Comparison of ENCODE assay signal across 9 cellular contexts in genomic region chr4:133152801-133153526, GRCh38. TPM values are rescaled to one million over a fixed set of nuclear protein-coding genes. Genes with fewer than 3 reads are reported as not detected.
DNase-seq lines count a peak whose midpoint lies in the region; ATAC-seq lines count a peak whose summit lies in the region.
"Had no signal": no experiment of that assay in that cellular context is flagged by ENCODE, and none has a peak within 500 bp of the region (broad histone marks: within the 10 kb centered on the region; RNA-seq: fewer than 3 reads in every experiment).

No MANE protein-coding gene starts in this region.

- H3K27ac ChIP-seq in cingulate gyrus (ENCODE audit: low read depth, low read length) = peak overlapping the region; percentile 92
- H3K27ac ChIP-seq in mesodermal cell (ENCODE audit: low read depth, low read length, severe bottlenecking) = no peak overlapping the region
- peak overlapping the region; percentile 34 to 49 for H3K27ac ChIP-seq in aorta (ENCODE audit: low read depth in 1 of 2, low read length in 2 of 2)

- no peak for DNase-seq in stimulated activated naive CD8-positive, alpha-beta T cell treated with anti-CD3 and anti-CD28 coated beads, Interleukin-15, Interleukin-2, amounts not matched to agents 100 U/mL and 50 U/mL, for 24 hours
- DNase-seq in aorta = no peak
- DNase-seq in cerebellar nuclear complex (lab: John Stamatoyannopoulos, UW) = no peak
- no peak for DNase-seq in NCI-H2171 treated with DMSO at 0.1 percent for 48 hours (lab: John Stamatoyannopoulos, UW)

- H3K4me3 Mint-ChIP-seq in stimulated activated naive CD8-positive, alpha-beta T cell treated with anti-CD3 and anti-CD28 coated beads, Interleukin-15, Interleukin-2, amounts not matched to agents 100 ng/mL and 50 ng/mL, for 24 hours = no peak overlapping the region

- peaks cover 69% of the 10 kb centered on the region for H3K27me3 Mint-ChIP-seq in stimulated activated naive CD8-positive, alpha-beta T cell treated with anti-CD3 and anti-CD28 coated beads, Interleukin-15, Interleukin-2, amounts not matched to agents 100 ng/mL and 50 ng/mL, for 24 hours

- intact Hi-C loops in aorta (cut with DNase I) = loop anchor here in 1 of 2 donors (5.0 kb wide), 3 partner anchors 34 to 1049 kb away; partner anchors contain the start of gene PABPC4L

- H3K4me1 ChIP-seq in mesodermal cell (ENCODE audit: control insufficient read depth, insufficient read depth, low read length, poor library complexity, severe bottlenecking) (no peaks in the 10 kb centered on the region), aorta (ENCODE audit: control insufficient read depth in 1 of 2, insufficient read depth in 2 of 2, low read length in 2 of 2) (no peaks in the 10 kb centered on the region)

- ATAC-seq in stimulated activated naive CD8-positive, alpha-beta T cell treated with anti-CD3 and anti-CD28 coated beads, Interleukin-15, Interleukin-2, amounts not matched to agents 100 U/mL and 50 U/mL, for 24 hours = no peak
- no peak for ATAC-seq in aorta (ENCODE audit: low FRiP score)
- ATAC-seq in GM18520 (IDR thresholded peaks at IDR 0.05; ENCODE audit: unreplicated experiment) = no peak
- ATAC-seq: activated naive CD4-positive, alpha-beta T cell treated with anti-CD3 and anti-CD28 coated beads, Interleukin-2, amount 50 U/mL, for 72 hours had no signal

- H3K36me3 Mint-ChIP-seq in stimulated activated naive CD8-positive, alpha-beta T cell treated with anti-CD3 and anti-CD28 coated beads, Interleukin-15, Interleukin-2, amounts not matched to agents 100 ng/mL and 50 ng/mL, for 24 hours (ENCODE audit: low read depth) = peaks cover 7% of the 10 kb centered on the region

- H3K36me3 ChIP-seq in mesodermal cell (ENCODE audit: control insufficient read depth, insufficient read depth, low read length) (no peaks in the 10 kb centered on the region), aorta (ENCODE audit: control insufficient read depth in 1 of 2, insufficient read depth in 2 of 2, low read length in 1 of 2) (no peaks in the 10 kb centered on the region)

- no peaks in the 10 kb centered on the region for H3K9me3 ChIP-seq in mesodermal cell (ENCODE audit: control insufficient read depth, low read length)
- H3K9me3 ChIP-seq in aorta (ENCODE audit: control insufficient read depth, low read length) = no peaks in the 10 kb centered on the region

- H3K4me1 Mint-ChIP-seq in stimulated activated naive CD8-positive, alpha-beta T cell treated with anti-CD3 and anti-CD28 coated beads, Interleukin-15, Interleukin-2, amounts not matched to agents 100 ng/mL and 50 ng/mL, for 24 hours (ENCODE audit: low read depth) = peaks cover 31% of the 10 kb centered on the region

- H3K27me3 ChIP-seq in aorta (ENCODE audit: control insufficient read depth in 1 of 2, insufficient read depth in 2 of 2, low read length in 1 of 2) = no peaks in the 10 kb centered on the region

- peak overlapping the region; percentile 45 for H3K27ac Mint-ChIP-seq in stimulated activated naive CD8-positive, alpha-beta T cell treated with anti-CD3 and anti-CD28 coated beads, Interleukin-15, Interleukin-2, amounts not matched to agents 100 ng/mL and 50 ng/mL, for 24 hours

- H3K9me3 Mint-ChIP-seq in stimulated activated naive CD8-positive, alpha-beta T cell treated with anti-CD3 and anti-CD28 coated beads, Interleukin-15, Interleukin-2, amounts not matched to agents 100 ng/mL and 50 ng/mL, for 24 hours = no peaks in the 10 kb centered on the region

- H3K4me3 ChIP-seq in mesodermal cell (ENCODE audit: extremely low read depth, insufficient read depth, low read length, poor library complexity, severe bottlenecking) = peak overlapping the region; percentile 66
- peak overlapping the region; percentile 44 to 58 for H3K4me3 ChIP-seq in aorta (ENCODE audit: low read length in 2 of 2)

- 0 to 4% methylated on average over 2 to 15 of the region's 21 CpGs for WGBS in mesodermal cell (ENCODE audit: insufficient coverage in 2 of 2), 2 experiments
- WGBS in aorta, 2 donors = 1 to 2% methylated on average over 21 of the region's 21 CpGs

RNA-seq across cellular contexts. Expression of gene PCDH10, which starts 3.9 kb away (rescaled TPM):
- 27.1 TPM for polyA plus RNA-seq in mesodermal cell (2013, experiment 1 of 2)
- 24.9 TPM for polyA plus RNA-seq in mesodermal cell (2013, experiment 2 of 2)
- total RNA-seq in aorta = 10 to 100 TPM; 15.1 to 23.0 TPM
- polyA plus RNA-seq in aorta = 1 to 10 TPM; 5.0 TPM
- total RNA-seq: activated naive CD4-positive, alpha-beta T cell treated with anti-CD3 and anti-CD28 coated beads, Interleukin-2, amount 50 U/mL, for 72 hours had no signal
